9 cellular contexts compared by ENCODE assay signal in genomic region chr1:228236744-228237143, GRCh38. TPM values are rescaled to one million over a fixed set of nuclear protein-coding genes. Genes with fewer than 3 reads are reported as not detected.
A peak's percentile ranks its signal among the peaks of the same experiment; 100 is the strongest.
DNase-seq lines count a peak whose midpoint lies in the region; TF ChIP-seq lines count a peak whose summit lies in the region.
"Had no signal": no experiment of that assay in that cellular context is flagged by ENCODE, and none has a peak within 500 bp of the region (broad histone marks: within the 10 kb centered on the region; RNA-seq: fewer than 3 reads in every experiment).

No MANE protein-coding gene starts in this region.

- H3K79me2 ChIP-seq in Karpas-422 (ENCODE audit: low read length): no peaks in the 10 kb centered on the region

- H3K36me3 ChIP-seq in Karpas-422 (ENCODE audit: insufficient read depth, low read length): peaks cover 12% of the 10 kb centered on the region; the same call in 1 of the 2 replicates
- H3K36me3 ChIP-seq: SJSA1 had no signal

- no peak overlapping the region for H3K9ac ChIP-seq in Karpas-422 (ENCODE audit: low read length)

- H3K4me3 ChIP-seq in Karpas-422 (ENCODE audit: low read length) (no peak overlapping the region), cardiac fibroblast (replicated peaks in 1 of 2; ENCODE audit: low read depth in 2 of 2, low read length in 2 of 2) (no peak overlapping the region)
- H3K4me3 ChIP-seq: SJSA1 had no signal

- H4K20me1 ChIP-seq in Karpas-422 (ENCODE audit: insufficient read depth, low read depth, low read length): no peaks in the 10 kb centered on the region

- H3K27me3 ChIP-seq in Karpas-422 (ENCODE audit: low read length): no peaks in the 10 kb centered on the region
- H3K27me3 ChIP-seq: SJSA1 had no signal

- H3K27ac ChIP-seq in Karpas-422 (ENCODE audit: low read length): no peak overlapping the region
- H3K27ac ChIP-seq: SJSA1 had no signal

- H3K4me1 ChIP-seq in Karpas-422 (ENCODE audit: low read length): 0 out of 2 replicates have a peak, but pooled peaks cover 3% of the 10 kb centered on the region
- H3K4me1 ChIP-seq: SJSA1 had no signal

- no peaks in the 10 kb centered on the region for H3K9me2 ChIP-seq in Karpas-422 (replicated peaks; ENCODE audit: insufficient read depth, low read length)

- H3K9me3 ChIP-seq in Karpas-422 (ENCODE audit: low read length): peaks cover 2% of the 10 kb centered on the region

- DNase-seq in ELF-1 (ENCODE audit: low read depth, low spot score) (peak; percentile 68), Karpas-422 (peak; percentile 81), cardiac fibroblast (ENCODE audit: low read depth in 2 of 2) (peak; percentile 60 to 65), myocyte (ENCODE audit: low read depth) (peak; percentile 53), RKO (ENCODE audit: low spot score) (no peak), T1000 (lab: John Stamatoyannopoulos, UW) (no peak), mucosa of gallbladder (ENCODE audit: low spot score) (no peak), CD1c-positive myeloid dendritic cell (ENCODE audit: extremely low spot score) (no peak)

- TF ChIP-seq CTCF in cardiac fibroblast (IDR thresholded peaks at IDR 0.05; ENCODE audit: low read depth, low read length): peak; percentile 65

- H2AFZ ChIP-seq in Karpas-422 (ENCODE audit: low read length): peak overlapping the region; percentile 49; the same call in 1 of the 2 replicates

- no peak overlapping the region for H3K4me2 ChIP-seq in Karpas-422 (ENCODE audit: low read depth, low read length, poor library complexity, severe bottlenecking)

RNA-seq across cellular contexts. Expression of gene OBSCN, which starts 28.9 kb away (rescaled TPM):
- 17.5 and 24.4 TPM in 2 replicates for total RNA-seq in Karpas-422 (2014; rRNA removed; shearing (Covaris generic); ENCODE audit: low replicate concordance)
- total RNA-seq in myocyte (51.7 and 59.5 TPM in 2 replicates), mucosa of gallbladder (25.8 TPM)
- polyA plus RNA-seq in myocyte (2012): 33.8 TPM

Comparison
In these comparisons a context has a peak if more than half of its experiments do, and no peak if none do; other contexts are left out.
1. DNase-seq: peak in ELF-1 (single experiment), Karpas-422 (single experiment), cardiac fibroblast (2 of 2) and myocyte (single experiment); none in RKO (single experiment), T1000 (single experiment), mucosa of gallbladder (single experiment) and CD1c-positive myeloid dendritic cell (single experiment).